ENCODE assay signal across 8 cellular contexts in the genomic region with DNA sequence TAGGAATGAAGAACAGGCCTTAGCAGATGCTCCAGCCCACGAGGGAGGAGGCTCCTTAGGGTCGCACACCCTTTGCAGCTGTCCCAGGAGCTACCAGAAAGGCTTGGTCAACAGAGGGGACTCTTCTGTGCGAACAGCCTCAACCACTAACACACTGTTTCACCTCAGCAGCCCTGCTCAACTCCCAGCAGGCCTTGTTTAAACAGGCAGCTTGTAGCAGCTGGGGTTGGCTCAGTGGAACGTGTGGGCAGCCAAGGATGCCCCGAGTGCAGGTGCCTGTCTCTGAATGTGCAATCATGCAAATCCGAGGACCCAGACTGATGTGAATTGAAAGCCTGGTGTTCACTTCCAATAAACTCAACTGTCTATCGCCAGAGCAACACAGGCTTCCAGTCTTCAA.
DNase-seq lines count a peak whose midpoint lies in the region; ATAC-seq lines count a peak whose summit lies in the region.

No MANE protein-coding gene starts in this region.

- peaks cover 14% of the 10 kb centered on the region for H3K9me3 Mint-ChIP-seq in activated CD4-positive, alpha-beta T cell treated with anti-CD3 and anti-CD28 coated beads, Interleukin-2, amount 10 ng/mL, durations not matched to agents 24 days and 14 days

- peaks cover 23% of the 10 kb centered on the region for H3K4me1 Mint-ChIP-seq in activated CD4-positive, alpha-beta T cell treated with anti-CD3 and anti-CD28 coated beads, Interleukin-2, amount 10 ng/mL, durations not matched to agents 24 days and 14 days

- H3K36me3 Mint-ChIP-seq in activated CD4-positive, alpha-beta T cell treated with anti-CD3 and anti-CD28 coated beads, Interleukin-2, amount 10 ng/mL, durations not matched to agents 24 days and 14 days (ENCODE audit: low read depth): peaks cover 5% of the 10 kb centered on the region

- no peak overlapping the region for H3K4me3 Mint-ChIP-seq in activated CD4-positive, alpha-beta T cell treated with anti-CD3 and anti-CD28 coated beads, Interleukin-2, amount 10 ng/mL, durations not matched to agents 24 days and 14 days

- H3K27ac Mint-ChIP-seq in activated CD4-positive, alpha-beta T cell treated with anti-CD3 and anti-CD28 coated beads, Interleukin-2, amount 10 ng/mL, durations not matched to agents 24 days and 14 days: peak overlapping the region; percentile 92

- ATAC-seq in HG02759 (IDR thresholded peaks at IDR 0.05; ENCODE audit: unreplicated experiment): peak; percentile 97

- no peak for DNase-seq in activated CD4-positive, alpha-beta T cell treated with anti-CD3 and anti-CD28 coated beads, Interleukin-2, amount 10 ng/mL, durations not matched to agents 24 days and 14 days
- DNase-seq in activated CD4-positive, alpha-beta T cell treated with anti-CD3 and anti-CD28 coated beads for 1 hour: no peak
- DNase-seq in NCI-H2107 (lab: John Stamatoyannopoulos, UW) (peak; percentile 43), retina (peak; percentile 45), NCI-H82 treated with DMSO at 0.1 percent for 48 hours (lab: John Stamatoyannopoulos, UW; ENCODE audit: unreplicated experiment) (no peak), glomerular visceral epithelial cell (ENCODE audit: extremely low spot score) (no peak)
- DNase-seq in effector CD8-positive, alpha-beta T cell (lab: John Stamatoyannopoulos, UW): no peak

- intact Hi-C loops in activated CD4-positive, alpha-beta T cell treated with anti-CD3 and anti-CD28 coated beads, Interleukin-2, amount 10 ng/mL, durations not matched to agents 24 days and 14 days (cut with micrococcal nuclease): loop anchor here (1.0 to 2.0 kb wide), 8 partner anchors 32 to 222 kb away; partner anchors contain the start of genes CXCR4 and DARS1

- H3K27me3 Mint-ChIP-seq in activated CD4-positive, alpha-beta T cell treated with anti-CD3 and anti-CD28 coated beads, Interleukin-2, amount 10 ng/mL, durations not matched to agents 24 days and 14 days: peaks cover 4% of the 10 kb centered on the region

Comparison
In these comparisons a context has a peak if more than half of its experiments do, and no peak if none do; other contexts are left out.
1. DNase-seq: peak in NCI-H2107 (single experiment) and retina (single experiment); none in activated CD4-positive, alpha-beta T cell treated with anti-CD3 and anti-CD28 coated beads, Interleukin-2, amount 10 ng/mL, durations not matched to agents 24 days and 14 days (single experiment), activated CD4-positive, alpha-beta T cell treated with anti-CD3 and anti-CD28 coated beads for 1 hour (single experiment), NCI-H82 treated with DMSO at 0.1 percent for 48 hours (single experiment), effector CD8-positive, alpha-beta T cell (single experiment) and glomerular visceral epithelial cell (single experiment).